1 cellular context compared by ENCODE assay signal in genomic region chr6:10837997-10838793, GRCh38.
TF ChIP-seq lines count a peak whose summit lies in the region.

MAK (minus strand) TSS chr6:10838539; CDS start chr6:10830648, 7,891 bp downstream.

TF ChIP-seq in HepG2, 621 proteins besides CTCF, POLR2A, EP300 and RAD21 (continued from another document and continues in another):
- TF ChIP-seq ZNF407 (CRISPR knock-in tag; IDR thresholded peaks at IDR 0.05; ENCODE audit: not compliant biosample characterization), result peak; percentile 88
- TF ChIP-seq SMAD3 (CRISPR knock-in tag; IDR thresholded peaks at IDR 0.05), result no peak
- peak; percentile 79 for TF ChIP-seq HNRNPLL (IDR thresholded peaks at IDR 0.05; ENCODE audit: low read depth, low read length, poor library complexity, severe bottlenecking)
- 0 out of 2 replicates have a peak, but pooled peaks have one; percentile 3 for TF ChIP-seq NFATC3 (CRISPR knock-in tag; IDR thresholded peaks at IDR 0.05)
- no peak for TF ChIP-seq SOX13 (IDR thresholded peaks at IDR 0.05)
- TF ChIP-seq SOX13 (CRISPR knock-in tag; conservative IDR thresholded peaks at IDR 0.05 in 1 of 2, IDR thresholded peaks at IDR 0.05 in 1 of 2), result no peak; a peak in 1 of 4 replicates
- peak; percentile 43 for TF ChIP-seq TAF15 (IDR thresholded peaks at IDR 0.05; ENCODE audit: low read depth, low read length, poor library complexity, severe bottlenecking)
- peak; percentile 48; the same call in 1 of the 2 replicates for TF ChIP-seq TOPORS (CRISPR knock-in tag; IDR thresholded peaks at IDR 0.05)
- no peak for TF ChIP-seq NFYC (CRISPR knock-in tag; IDR thresholded peaks at IDR 0.05)
- TF ChIP-seq ZNF382 (CRISPR knock-in tag; IDR thresholded peaks at IDR 0.05; ENCODE audit: borderline replicate concordance), result no peak
- no peak for TF ChIP-seq REST (IDR thresholded peaks at IDR 0.05; ENCODE audit: borderline replicate concordance in 1 of 2, low read depth in 1 of 2, low read length in 2 of 2)
- TF ChIP-seq SP4 (CRISPR knock-in tag; IDR thresholded peaks at IDR 0.05), result peak; percentile 89
- TF ChIP-seq ZNF737 (CRISPR knock-in tag; IDR thresholded peaks at IDR 0.05; ENCODE audit: borderline replicate concordance), result no peak
- no peak for TF ChIP-seq ZBTB21 (CRISPR knock-in tag; IDR thresholded peaks at IDR 0.05)
- TF ChIP-seq ZKSCAN8 (CRISPR knock-in tag; IDR thresholded peaks at IDR 0.05; ENCODE audit: borderline replicate concordance), result no peak
- TF ChIP-seq TBX2 (CRISPR knock-in tag; IDR thresholded peaks at IDR 0.05; ENCODE audit: borderline replicate concordance), result peak; percentile 51; the same call in 1 of the 2 replicates
- peak; percentile 63 for TF ChIP-seq ASH2L (IDR thresholded peaks at IDR 0.05; ENCODE audit: insufficient read length, low read depth, low read length)
- TF ChIP-seq ZC3H13 (CRISPR knock-in tag; IDR thresholded peaks at IDR 0.05), result no peak; the same call in 1 of the 2 replicates
- no peak for TF ChIP-seq NPAS2 (CRISPR knock-in tag; IDR thresholded peaks at IDR 0.05; ENCODE audit: borderline replicate concordance)
- TF ChIP-seq ZNF329 (CRISPR knock-in tag; IDR thresholded peaks at IDR 0.05; ENCODE audit: low read depth), result no peak
- no peak for TF ChIP-seq ISX (CRISPR knock-in tag; conservative IDR thresholded peaks at IDR 0.05)
- peak; percentile 55; the same call in 1 of the 2 replicates for TF ChIP-seq ZNF263 (CRISPR knock-in tag; IDR thresholded peaks at IDR 0.05)
- peak; percentile 24; the same call in 1 of the 2 replicates for TF ChIP-seq THAP11 (CRISPR knock-in tag; IDR thresholded peaks at IDR 0.05)
- TF ChIP-seq ZNF33B (CRISPR knock-in tag; IDR thresholded peaks at IDR 0.05), result 0 out of 2 replicates have a peak, but pooled peaks have one; percentile 79
- no peak for TF ChIP-seq NFE2L2 (IDR thresholded peaks at IDR 0.05; ENCODE audit: low read length)
- TF ChIP-seq MEF2D (CRISPR knock-in tag; IDR thresholded peaks at IDR 0.05), result no peak
- no peak for TF ChIP-seq SUZ12 (IDR thresholded peaks at IDR 0.05; ENCODE audit: low read depth, low read length)
- TF ChIP-seq THRA (CRISPR knock-in tag; IDR thresholded peaks at IDR 0.05; ENCODE audit: borderline replicate concordance), result peak; percentile 44; the same call in 1 of the 2 replicates
- peak; percentile 65; the same call in 1 of the 2 replicates for TF ChIP-seq UBTF (CRISPR knock-in tag; IDR thresholded peaks at IDR 0.05)
- no peak for TF ChIP-seq ARID2 (CRISPR knock-in tag; IDR thresholded peaks at IDR 0.05; ENCODE audit: borderline replicate concordance)
- no peak for TF ChIP-seq PHB2 (IDR thresholded peaks at IDR 0.05; ENCODE audit: partially characterized antibody)
- no peak for TF ChIP-seq LBX2 (CRISPR knock-in tag; IDR thresholded peaks at IDR 0.05; ENCODE audit: borderline replicate concordance)
- TF ChIP-seq ZNF331 (CRISPR knock-in tag; IDR thresholded peaks at IDR 0.05), result no peak
- TF ChIP-seq POGK (CRISPR knock-in tag; conservative IDR thresholded peaks at IDR 0.05), result peak; percentile 50; the same call in 1 of the 2 replicates
- no peak for TF ChIP-seq ATF4 (CRISPR knock-in tag; IDR thresholded peaks at IDR 0.05)
- 0 out of 2 replicates have a peak, but pooled peaks have one; percentile 16 for TF ChIP-seq MED1 (CRISPR knock-in tag; IDR thresholded peaks at IDR 0.05)
- TF ChIP-seq TEAD3 (CRISPR knock-in tag; optimal IDR thresholded peaks at IDR 0.05; ENCODE audit: borderline replicate concordance), result peak; percentile 5
- TF ChIP-seq TFDP2 (CRISPR knock-in tag; IDR thresholded peaks at IDR 0.05), result peak; percentile 70; the same call in 1 of the 2 replicates
- 0 out of 2 replicates have a peak, but pooled peaks have one; percentile 73 for TF ChIP-seq CREB3 (CRISPR knock-in tag; IDR thresholded peaks at IDR 0.05)
- no peak for TF ChIP-seq SNAI1 (CRISPR knock-in tag; IDR thresholded peaks at IDR 0.05; ENCODE audit: borderline replicate concordance)
